Comparison of ENCODE assay signal across 1 cellular context in genomic region chrX:120468825-120469525, GRCh38.
TF ChIP-seq lines count a peak whose summit lies in the region.

TSS of gene LAMP2 (minus strand) at chrX:120469296. CDS start at chrX:120469169, 127 bp downstream.

TF ChIP-seq in HepG2, 621 proteins besides CTCF, POLR2A, EP300 and RAD21 (continued from another document and continues in another):
- TF ChIP-seq DZIP1 (CRISPR knock-in tag; IDR thresholded peaks at IDR 0.05) = no peak
- TF ChIP-seq YEATS4 (CRISPR knock-in tag; IDR thresholded peaks at IDR 0.05; ENCODE audit: borderline replicate concordance) = peak; percentile 54; the same call in 1 of the 2 replicates
- no peak for TF ChIP-seq ZBTB8A (CRISPR knock-in tag; IDR thresholded peaks at IDR 0.05; ENCODE audit: borderline replicate concordance, low read depth)
- no peak for TF ChIP-seq GLI4 (CRISPR knock-in tag; IDR thresholded peaks at IDR 0.05; ENCODE audit: borderline replicate concordance)
- TF ChIP-seq ZFX (CRISPR knock-in tag; IDR thresholded peaks at IDR 0.05; ENCODE audit: low read depth) = peak; percentile 89
- TF ChIP-seq SP5 (CRISPR knock-in tag; IDR thresholded peaks at IDR 0.05; ENCODE audit: borderline replicate concordance, low read depth) = peak; percentile 39; the same call in 1 of the 2 replicates
- no peak for TF ChIP-seq DBP (CRISPR knock-in tag; IDR thresholded peaks at IDR 0.05; ENCODE audit: not compliant biosample characterization)
- no peak for TF ChIP-seq ZNF18 (CRISPR knock-in tag; IDR thresholded peaks at IDR 0.05; ENCODE audit: insufficient replicate concordance)
- no peak for TF ChIP-seq PBX3 (CRISPR knock-in tag; IDR thresholded peaks at IDR 0.05; ENCODE audit: borderline replicate concordance)
- TF ChIP-seq TARDBP (CRISPR knock-in tag; IDR thresholded peaks at IDR 0.05) = no peak
- TF ChIP-seq ZMYM4 (CRISPR knock-in tag; IDR thresholded peaks at IDR 0.05) = peak; percentile 65; the same call in 1 of the 2 replicates
- TF ChIP-seq RORA (CRISPR knock-in tag; IDR thresholded peaks at IDR 0.05) = no peak
- 0 out of 2 replicates have a peak, but pooled peaks have one; percentile 24 for TF ChIP-seq ZBTB20 (CRISPR knock-in tag; IDR thresholded peaks at IDR 0.05; ENCODE audit: borderline replicate concordance, low read depth)
- peak; percentile 85 for TF ChIP-seq RBFOX2 (IDR thresholded peaks at IDR 0.05; ENCODE audit: low read depth, low read length)
- TF ChIP-seq MTERF4 (CRISPR knock-in tag; IDR thresholded peaks at IDR 0.05) = no peak
- peak; percentile 46; the same call in 1 of the 2 replicates for TF ChIP-seq DMAP1 (CRISPR knock-in tag; IDR thresholded peaks at IDR 0.05)
- TF ChIP-seq ZNF124 (CRISPR knock-in tag; IDR thresholded peaks at IDR 0.05) = 0 out of 2 replicates have a peak, but pooled peaks have one; percentile 62
- 0 out of 2 replicates have a peak, but pooled peaks have one; percentile 39 for TF ChIP-seq POGK (CRISPR knock-in tag; conservative IDR thresholded peaks at IDR 0.05)
- TF ChIP-seq NFYB (CRISPR knock-in tag; IDR thresholded peaks at IDR 0.05) = peak; percentile 39; the same call in 1 of the 2 replicates
- TF ChIP-seq ZNF501 (CRISPR knock-in tag; IDR thresholded peaks at IDR 0.05) = peak; percentile 58; the same call in 1 of the 2 replicates
- no peak for TF ChIP-seq SMC3 (IDR thresholded peaks at IDR 0.05; ENCODE audit: low read length)
- no peak for TF ChIP-seq SOX13 (IDR thresholded peaks at IDR 0.05)
- peak in 1 of 2 experiments; percentile 7; a peak in 1 of 4 replicates for TF ChIP-seq SOX13 (CRISPR knock-in tag; conservative IDR thresholded peaks at IDR 0.05 in 1 of 2, IDR thresholded peaks at IDR 0.05 in 1 of 2)
- TF ChIP-seq ZNF280D (CRISPR knock-in tag; IDR thresholded peaks at IDR 0.05) = no peak
- TF ChIP-seq ZSCAN12 (CRISPR knock-in tag; IDR thresholded peaks at IDR 0.05) = no peak
- TF ChIP-seq ZNF597 (CRISPR knock-in tag; IDR thresholded peaks at IDR 0.05) = no peak
- TF ChIP-seq AGO2 (optimal IDR thresholded peaks at IDR 0.05; ENCODE audit: low read depth, low read length) = peak; percentile 65
- TF ChIP-seq ARID5B (CRISPR knock-in tag; IDR thresholded peaks at IDR 0.05) = peak; percentile 33; the same call in 1 of the 2 replicates
- no peak for TF ChIP-seq USF2 (IDR thresholded peaks at IDR 0.05; ENCODE audit: low read depth, low read length)
- no peak for TF ChIP-seq USF2 (CRISPR knock-in tag; IDR thresholded peaks at IDR 0.05; ENCODE audit: borderline replicate concordance)
